ENCODE assay signal across 8 cellular contexts in the genomic region with DNA sequence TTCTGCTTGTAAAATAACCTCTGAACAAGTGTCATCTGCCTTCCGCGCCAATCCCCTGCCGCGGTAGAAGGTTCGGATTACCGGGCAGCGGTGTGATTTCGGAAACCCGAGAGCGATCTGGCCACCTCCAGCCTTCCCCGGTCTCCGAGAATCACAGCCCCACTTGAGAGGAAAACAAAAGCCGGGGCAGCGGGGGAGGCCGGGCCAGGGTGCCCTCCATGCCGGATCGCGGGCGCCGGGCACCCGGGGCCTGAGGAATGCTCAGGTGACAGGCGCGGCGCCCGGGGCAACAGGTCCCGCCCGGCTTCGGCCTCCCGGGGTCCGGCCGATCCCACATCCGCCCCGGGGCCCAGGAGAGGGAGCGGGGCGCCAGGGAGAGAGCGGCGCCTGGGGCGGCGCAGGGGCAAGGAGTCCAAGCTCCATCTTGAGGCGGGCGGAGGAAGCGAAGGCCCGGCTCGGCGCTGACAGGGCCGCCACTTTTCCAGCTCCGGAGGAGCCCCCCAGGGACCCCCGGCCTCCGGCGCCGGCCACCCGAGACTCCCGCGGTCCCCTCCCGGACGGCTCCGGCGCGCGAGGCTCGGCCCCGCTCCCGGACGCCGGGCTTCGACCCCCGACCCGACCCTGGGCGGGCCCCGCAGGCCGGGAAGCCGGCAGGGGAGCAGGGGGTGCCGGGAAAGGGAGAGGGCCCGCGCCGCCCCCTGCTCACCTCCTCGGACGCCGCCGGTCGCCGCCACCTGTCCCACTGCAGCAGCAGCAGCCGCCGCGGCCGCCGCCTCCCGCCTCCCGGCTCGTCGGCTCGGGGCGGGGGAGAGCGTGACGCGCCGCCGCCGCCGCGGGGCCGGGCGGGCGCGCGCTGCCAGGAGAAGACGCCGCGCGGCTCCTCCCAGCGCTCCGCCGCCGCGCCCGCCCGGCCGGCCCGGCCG. TPM values are rescaled to one million over a fixed set of nuclear protein-coding genes. Genes with fewer than 3 reads are reported as not detected.
DNase-seq lines count a peak whose midpoint lies in the region; ATAC-seq and TF ChIP-seq lines count a peak whose summit lies in the region.

A gene (minus strand): TSS at position 855 of the 923 bp plus-strand sequence. CDS start 42,217 bp downstream, outside the sequence.

- no peaks in the 10 kb centered on the region for H3K9me3 ChIP-seq in gastrocnemius medialis

- peaks cover 0 to under 1% of the 10 kb centered on the region in 2 donors for H3K36me3 ChIP-seq in gastrocnemius medialis

- peak in 4 of 5 experiments; percentile 50 to 60 (median 56) for TF ChIP-seq CTCF in gastrocnemius medialis (IDR thresholded peaks at IDR 0.05 in 4 of 5, conservative IDR thresholded peaks at IDR 0.05 in 1 of 5)

- peak within 1 kb of the TSS; percentile 96 to 100 (median 98) for H3K27ac ChIP-seq in gastrocnemius medialis

- peak; percentile 87 for DNase-seq in ELF-1 (ENCODE audit: low read depth, low spot score)
- DNase-seq in Kasumi-1 (lab: John Stamatoyannopoulos, UW) = peak; percentile 53 to 55
- peak; percentile 91 for DNase-seq in astrocyte of the hippocampus (ENCODE audit: low read depth, low spot score)
- DNase-seq in hypothalamus (lab: John Stamatoyannopoulos, UW) = peak in 42 of 51 donors; percentile 6 to 77 (median 49)
- DNase-seq in gastrocnemius medialis = peak; percentile 60 to 83

- peak within 1 kb of the TSS; percentile 72 to 92 (median 80) for H3K4me3 ChIP-seq in gastrocnemius medialis

- TF ChIP-seq POLR2A in gastrocnemius medialis (IDR thresholded peaks at IDR 0.05) = peak; percentile 90 to 92

- no peaks in the 10 kb centered on the region for H3K27me3 ChIP-seq in gastrocnemius medialis

- in situ Hi-C loops in gastrocnemius medialis (cut with MboI; ENCODE audit: low sequenced_read_pairs in 4 of 4) = no loop called here

- intact Hi-C loops in T-helper 2 cell treated with Interferon-gamma antibody and Interleukin-4, amounts not matched to agents 100 ng/mL and 5 ng/mL, for 36 hours (cut with micrococcal nuclease) = loop anchor here (1.0 to 5.0 kb wide), 3 partner anchors 9 to 50 kb away; no protein-coding TSS in a partner anchor
- intact Hi-C loops in gastrocnemius medialis (cut with DNase I; ENCODE audit: low total_unique reads) = loop anchor here (1.0 to 5.0 kb wide), 4 partner anchors 22 to 85 kb away; no protein-coding TSS in a partner anchor

- ATAC-seq in GM21529 (IDR thresholded peaks at IDR 0.05; ENCODE audit: unreplicated experiment) (peak; percentile 53), gastrocnemius medialis (peak; percentile 68 to 71), GM18870 (IDR thresholded peaks at IDR 0.05; ENCODE audit: unreplicated experiment) (no peak)

- H3K4me1 ChIP-seq in gastrocnemius medialis = peaks cover 32 to 42% of the 10 kb centered on the region in 2 donors

RNA-seq across cellular contexts. Expression of the gene that starts here (rescaled TPM):
- 73.5 and 75.8 TPM in 2 replicates for total RNA-seq in T-helper 2 cell treated with Interferon-gamma antibody and Interleukin-4, amounts not matched to agents 100 ng/mL and 5 ng/mL, for 36 hours
- 100 to 1,000 TPM; 371 to 626 (median 552) TPM for total RNA-seq in gastrocnemius medialis
